25 cellular contexts compared by ENCODE assay signal in genomic region chr12:2422591-2422990, GRCh38.
DNase-seq lines count a peak whose midpoint lies in the region; ATAC-seq and TF ChIP-seq lines count a peak whose summit lies in the region.
"Had no signal": no experiment of that assay in that cellular context is flagged by ENCODE, and none has a peak within 500 bp of the region (broad histone marks: within the 10 kb centered on the region; RNA-seq: fewer than 3 reads in every experiment).

No MANE protein-coding gene starts in this region.

- 62 to 83% (median 76%) methylated on average over 4 to 8 of the region's 8 CpGs for WGBS in spleen, 5 donors

- ATAC-seq in RWPE2 (ENCODE audit: low read depth) = peak; percentile 14; the same call in 1 of the 3 replicates

- no peak overlapping the region for H3K4me3 ChIP-seq in RWPE2 (ENCODE audit: severe bottlenecking)
- H3K4me3 ChIP-seq in muscle layer of colon (ENCODE audit: low read depth in 1 of 2, low read length in 2 of 2) = no peak overlapping the region
- H3K4me3 ChIP-seq in spleen = no peak overlapping the region
- H3K4me3 ChIP-seq in WERI-Rb-1 (ENCODE audit: low read depth, low read length) = no peak overlapping the region
- H3K4me3 ChIP-seq: BLaER1 treated with 17β-estradiol and CSF1 and Interleukin-3, amounts not matched to agents 10 nM and 100 nM had no signal

- H3K36me3 ChIP-seq in RWPE2 (ENCODE audit: low read depth) (no peaks in the 10 kb centered on the region), muscle layer of colon (ENCODE audit: insufficient read depth, low read length) (no peaks in the 10 kb centered on the region), spleen (no peaks in the 10 kb centered on the region), WERI-Rb-1 (no peaks in the 10 kb centered on the region)
- H3K36me3 ChIP-seq: BLaER1 treated with 17β-estradiol and CSF1 and Interleukin-3, amounts not matched to agents 10 nM and 100 nM had no signal

- H3K27me3 ChIP-seq in RWPE2 (ENCODE audit: insufficient read depth, poor library complexity, severe bottlenecking) (peaks cover 54% of the 10 kb centered on the region), muscle layer of colon (ENCODE audit: control insufficient read depth in 1 of 2, insufficient read depth in 2 of 2, low read length in 2 of 2) (no peaks in the 10 kb centered on the region), spleen (replicated peaks in 1 of 7) (no peaks in the 10 kb centered on the region), WERI-Rb-1 (ENCODE audit: insufficient read depth, low read depth, severe bottlenecking) (no peaks in the 10 kb centered on the region)
- H3K27me3 ChIP-seq: BLaER1 treated with 17β-estradiol and CSF1 and Interleukin-3, amounts not matched to agents 10 nM and 100 nM had no signal

- H3K27ac ChIP-seq in RWPE2 (ENCODE audit: poor library complexity, severe bottlenecking) (no peak overlapping the region), muscle layer of colon (ENCODE audit: low read depth, low read length) (peak overlapping the region; percentile 74), spleen (no peak overlapping the region), WERI-Rb-1 (no peak overlapping the region), substantia nigra (ENCODE audit: low read depth, low read length, poor library complexity, severe bottlenecking) (no peak overlapping the region)
- H3K27ac ChIP-seq: 22Rv1; BLaER1 treated with 17β-estradiol and CSF1 and Interleukin-3, amounts not matched to agents 10 nM and 100 nM; HL-60 had no signal

- intact Hi-C loops in spleen (cut with DNase I; ENCODE audit: low total_unique reads) = no loop called here

- TF ChIP-seq CTCF in RWPE2 (IDR thresholded peaks at IDR 0.05; ENCODE audit: poor library complexity, severe bottlenecking) = no peak
- no peak for TF ChIP-seq CTCF in spleen (IDR thresholded peaks at IDR 0.05 in 8 of 11, conservative IDR thresholded peaks at IDR 0.05 in 3 of 11)
- no peak for TF ChIP-seq CTCF in WERI-Rb-1 (IDR thresholded peaks at IDR 0.05; ENCODE audit: low read depth, low read length)

- no peak for TF ChIP-seq POLR2A in spleen (IDR thresholded peaks at IDR 0.05)

- H3K9me3 ChIP-seq in RWPE2 (ENCODE audit: severe bottlenecking) = no peaks in the 10 kb centered on the region
- no peaks in the 10 kb centered on the region for H3K9me3 ChIP-seq in muscle layer of colon (ENCODE audit: low read length)
- H3K9me3 ChIP-seq in spleen = peaks cover 0 to 8% (median 3%) of the 10 kb centered on the region in 8 donors
- H3K9me3 ChIP-seq in WERI-Rb-1 (ENCODE audit: severe bottlenecking) = peaks cover 7% of the 10 kb centered on the region

- no peak overlapping the region for H3K9ac ChIP-seq in muscle layer of colon (ENCODE audit: low read length)
- H3K9ac ChIP-seq: BLaER1 treated with 17β-estradiol and CSF1 and Interleukin-3, amounts not matched to agents 10 nM and 100 nM had no signal

- H3K4me1 ChIP-seq in RWPE2 (ENCODE audit: insufficient read depth, poor library complexity, severe bottlenecking) (no peaks in the 10 kb centered on the region), muscle layer of colon (ENCODE audit: insufficient read depth, low read length) (peaks cover 56% of the 10 kb centered on the region), spleen (peaks cover 0 to 11% (median 2%) of the 10 kb centered on the region in 6 donors)
- H3K4me1 ChIP-seq: BLaER1 treated with 17β-estradiol and CSF1 and Interleukin-3, amounts not matched to agents 10 nM and 100 nM; Caco-2 had no signal

- peak; percentile 14 for DNase-seq in activated effector memory CD4-positive, alpha-beta T cell treated with anti-CD3 and anti-CD28 coated beads, Interleukin-2, amount 50 U/mL, for 16 hours
- DNase-seq in activated effector memory CD4-positive, alpha-beta T cell treated with Interleukin-2 at 50 U/mL for 16 hours = no peak
- DNase-seq in RWPE2 (ENCODE audit: low spot score) = no peak
- DNase-seq in spleen = peak; percentile 64
- no peak for DNase-seq in WERI-Rb-1
- no peak for DNase-seq in substantia nigra (lab: John Stamatoyannopoulos, UW)
- DNase-seq in NCI-H187 (lab: John Stamatoyannopoulos, UW) = no peak
- DNase-seq: ACHN; Caco-2; CD4-positive, alpha-beta memory T cell; DMS 273 treated with DMSO at 0.1 percent for 48 hours; DMS79 treated with DMSO at 0.1 percent for 48 hours; HCEC 1CT; KG1; NCI-H1092; NCI-H146; NCI-H2029 treated with DMSO at 0.1 percent for 48 hours; NCI-H226; NCI-H524; NCI-H774; NK-92 treated with Interleukin-12 subunit alpha and Interleukin-12 subunit beta, amount 100 ng/mL, for 24 hours had no signal

Comparison
In these comparisons a context has a peak if more than half of its experiments do, and no peak if none do; other contexts are left out.
1. DNase-seq: peak in activated effector memory CD4-positive, alpha-beta T cell treated with anti-CD3 and anti-CD28 coated beads, Interleukin-2, amount 50 U/mL, for 16 hours (single experiment) and spleen (single experiment); none in activated effector memory CD4-positive, alpha-beta T cell treated with Interleukin-2 at 50 U/mL for 16 hours (single experiment), RWPE2 (single experiment), WERI-Rb-1 (single experiment), substantia nigra (0 of 49) and NCI-H187 (0 of 2).